In the genomic region with DNA sequence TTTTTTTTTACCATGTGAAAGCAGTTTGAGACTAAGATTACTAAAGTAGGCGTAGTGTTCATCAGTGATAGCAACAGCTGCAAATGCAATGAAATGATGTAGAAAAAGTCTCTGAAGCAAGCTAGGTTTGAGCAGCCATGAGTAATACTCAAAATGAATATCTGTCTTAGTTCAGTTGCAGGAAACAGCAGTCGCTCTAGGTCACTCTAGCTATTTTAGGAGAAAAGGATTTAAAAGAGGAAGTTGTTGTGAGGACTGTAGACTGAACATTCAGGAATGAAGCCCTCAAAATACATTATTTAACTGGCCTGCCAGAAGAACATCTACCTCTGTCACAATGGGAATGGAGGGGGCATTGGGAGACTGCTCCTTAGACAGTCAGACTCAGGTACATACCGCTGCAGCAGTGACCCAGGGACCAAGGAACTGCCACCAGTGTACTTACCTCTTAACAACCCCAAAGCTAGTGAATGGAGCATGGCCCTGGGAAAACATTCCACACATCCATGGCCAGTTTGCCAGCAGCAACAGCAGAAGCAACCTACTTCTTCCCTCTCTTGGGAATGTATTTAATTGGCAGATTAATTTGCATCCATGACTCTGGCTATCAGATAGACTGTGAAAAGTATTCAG, we compare ENCODE assay signal across 18 cellular contexts.
"Had no signal": no experiment of that assay in that cellular context is flagged by ENCODE, and none has a peak within 500 bp of the region (broad histone marks: within the 10 kb centered on the region; RNA-seq: fewer than 3 reads in every experiment).

No MANE protein-coding gene starts in this region.

- H3K27ac ChIP-seq: cardiac muscle cell, heart right ventricle, prostate gland, right lobe of liver, stomach, thoracic aorta had no signal

- H3K4me3 ChIP-seq: cardiac muscle cell, heart right ventricle, prostate gland, right lobe of liver, stomach, thoracic aorta had no signal

- DNase-seq: activated CD4-positive, alpha-beta T cell treated with anti-CD3 and anti-CD28 coated beads for 48 hours; activated naive CD4-positive, alpha-beta T cell treated with Interleukin-2 at 50 U/mL for 16 hours; activated naive CD8-positive, alpha-beta T cell treated with anti-CD3 and anti-CD28 coated beads, Interleukin-2, amount 50 U/mL, for 24 hours; cortex of kidney; effector CD8-positive, alpha-beta T cell; heart right ventricle; kidney; left ventricle myocardium superior; mesenchymal stem cell; right lobe of liver; stomach; T-helper 9 cell had no signal

- ATAC-seq: activated naive CD8-positive, alpha-beta T cell treated with anti-CD3 and anti-CD28 coated beads, Interleukin-2, amount 50 U/mL, for 24 hours; heart right ventricle; left ventricle myocardium superior; right lobe of liver; WTC11 had no signal

- H3K36me3 ChIP-seq: cardiac muscle cell, heart right ventricle, prostate gland, right lobe of liver, stomach, thoracic aorta had no signal

- H3K27me3 Mint-ChIP-seq: activated naive CD8-positive, alpha-beta T cell treated with anti-CD3 and anti-CD28 coated beads, Interleukin-2, amount 50 U/mL, for 24 hours had no signal

- H3K9me3 ChIP-seq: prostate gland, right lobe of liver, thoracic aorta had no signal

- H3K27me3 ChIP-seq: cardiac muscle cell, heart right ventricle, right lobe of liver, stomach had no signal

- H3K4me3 Mint-ChIP-seq: activated naive CD8-positive, alpha-beta T cell treated with anti-CD3 and anti-CD28 coated beads, Interleukin-2, amount 50 U/mL, for 24 hours; activated T-helper 1 cell treated with anti-CD3 and anti-CD28 coated beads, Interleukin-12 subunit alpha, Interleukin-12 subunit beta, Interleukin-2, Interleukin-4 antibody, amounts not matched to agents 30 ng/mL and 10 ng/mL and 1 ng/mL, durations not matched to agents 14 hours and 24 hours and 36 hours; nephron; WTC11 had no signal

- H3K27ac Mint-ChIP-seq: activated naive CD8-positive, alpha-beta T cell treated with anti-CD3 and anti-CD28 coated beads, Interleukin-2, amount 50 U/mL, for 24 hours; activated T-helper 1 cell treated with anti-CD3 and anti-CD28 coated beads, Interleukin-12 subunit alpha, Interleukin-12 subunit beta, Interleukin-2, Interleukin-4 antibody, amounts not matched to agents 30 ng/mL and 10 ng/mL and 1 ng/mL, durations not matched to agents 14 hours and 24 hours and 36 hours; nephron; WTC11 had no signal

- H3K4me1 Mint-ChIP-seq: activated naive CD8-positive, alpha-beta T cell treated with anti-CD3 and anti-CD28 coated beads, Interleukin-2, amount 50 U/mL, for 24 hours; nephron; WTC11 had no signal

- H3K4me1 ChIP-seq: heart right ventricle, prostate gland, right lobe of liver, stomach had no signal
